In the genomic region with DNA sequence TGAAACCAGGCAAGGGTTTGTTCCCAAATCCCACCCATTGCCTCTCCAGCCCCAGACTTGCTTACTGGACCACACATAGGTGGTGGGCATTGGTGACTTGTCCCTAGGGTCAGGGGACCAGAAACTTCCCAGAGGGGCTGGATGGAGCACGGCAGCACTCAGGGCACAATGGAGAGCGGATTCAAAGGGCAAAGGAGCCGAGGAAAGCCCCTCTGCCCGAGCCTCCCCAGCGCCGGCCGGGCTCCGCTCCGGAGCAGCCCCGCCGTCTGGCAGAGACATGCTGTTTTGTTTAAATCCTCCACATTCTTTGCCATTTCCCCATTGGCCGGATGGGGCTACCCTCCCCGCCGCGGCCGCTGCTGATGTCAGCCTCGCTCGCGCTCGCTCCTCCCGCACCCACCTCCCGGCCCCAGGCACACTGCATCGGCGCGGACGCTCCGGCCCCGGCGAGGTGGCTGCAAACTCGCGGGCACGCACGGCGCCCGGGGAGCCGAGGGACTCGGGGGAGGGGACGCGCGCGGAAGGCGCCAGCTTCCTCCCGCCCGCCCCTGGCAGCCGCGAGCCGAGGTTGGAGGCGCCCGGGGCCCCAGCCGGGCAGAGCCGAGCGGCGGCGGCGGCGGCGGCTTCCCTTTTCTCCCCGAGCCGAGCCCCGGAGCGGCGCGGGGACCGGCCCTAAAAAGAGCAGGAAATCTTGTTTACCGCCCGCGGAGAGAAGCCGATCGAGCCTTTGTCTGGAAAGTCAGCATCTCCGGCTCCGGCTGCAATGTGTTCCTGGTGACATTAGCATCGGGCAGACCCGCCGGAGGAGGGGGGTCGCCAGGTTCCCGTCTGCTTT, we compare ENCODE assay signal across 8 cellular contexts. TPM values are rescaled to one million over a fixed set of nuclear protein-coding genes. Genes with fewer than 3 reads are reported as not detected.
DNase-seq lines count a peak whose midpoint lies in the region; ATAC-seq, FAIRE-seq and TF ChIP-seq lines count a peak whose summit lies in the region.

TSS of gene PITPNC1 (plus strand) at position 390 of the 835 bp plus-strand sequence.

- peak; percentile 57; the same call in 1 of the 2 replicates for TF ChIP-seq POLR2A in GM12892 (IDR thresholded peaks at IDR 0.05; ENCODE audit: low read depth, low read length)
- TF ChIP-seq POLR2A in prostate gland (IDR thresholded peaks at IDR 0.05) = peak; percentile 86

- H3K27me3 Mint-ChIP-seq in T-helper 1 cell treated with Interleukin-12 subunit alpha and Interleukin-12 subunit beta and Interleukin-4 antibody, amounts not matched to agents 30 μg/mL and 1 μg/mL, for 36 hours (ENCODE audit: low read depth) = no peaks in the 10 kb centered on the region

- peak within 1 kb of the TSS; percentile 69 to 79 for H3K4me3 ChIP-seq in prostate gland

- DNase-seq in GM12892 (ENCODE audit: insufficient read length) = peak; percentile 69
- DNase-seq in NCI-H1417 treated with DMSO at 0.1 percent for 48 hours (lab: John Stamatoyannopoulos, UW) = peak; percentile 18
- DNase-seq in amniotic epithelial cell (ENCODE audit: low read depth) = peak; percentile 78
- peak; percentile 90 for DNase-seq in left cardiac atrium
- DNase-seq in prostate gland (ENCODE audit: low spot score) = peak; percentile 87
- peak; percentile 88 for DNase-seq in ureter (ENCODE audit: low spot score)

- no peaks in the 10 kb centered on the region for H3K9me3 Mint-ChIP-seq in T-helper 1 cell treated with Interleukin-12 subunit alpha and Interleukin-12 subunit beta and Interleukin-4 antibody, amounts not matched to agents 30 μg/mL and 1 μg/mL, for 36 hours

- H3K9me3 ChIP-seq in prostate gland = no peaks in the 10 kb centered on the region

- ATAC-seq in HG02678 (IDR thresholded peaks at IDR 0.05; ENCODE audit: unreplicated experiment) (peak; percentile 74), left cardiac atrium (peak; percentile 82 to 89)

- H3K4me3 Mint-ChIP-seq in T-helper 1 cell treated with Interleukin-12 subunit alpha and Interleukin-12 subunit beta and Interleukin-4 antibody, amounts not matched to agents 30 μg/mL and 1 μg/mL, for 36 hours = peak within 1 kb of the TSS; percentile 89

- no peaks in the 10 kb centered on the region for H3K27me3 ChIP-seq in prostate gland (replicated peaks; ENCODE audit: insufficient read depth)

- TF ChIP-seq CTCF in prostate gland (IDR thresholded peaks at IDR 0.05) = peak in 3 of 4 experiments; percentile 7 to 50 (median 42)

- H3K4me1 ChIP-seq in prostate gland (replicated peaks) = peaks cover 9% of the 10 kb centered on the region

- peak; percentile 97 for FAIRE-seq in GM12892 (lab: Jason Lieb, UNC)

- WGBS in prostate gland = under 1% methylated on average over 54 of the region's 76 CpGs

- peak within 1 kb of the TSS; percentile 87 for H3K27ac Mint-ChIP-seq in T-helper 1 cell treated with Interleukin-12 subunit alpha and Interleukin-12 subunit beta and Interleukin-4 antibody, amounts not matched to agents 30 μg/mL and 1 μg/mL, for 36 hours

- no peaks in the 10 kb centered on the region for H3K36me3 ChIP-seq in prostate gland

- peaks cover 3% of the 10 kb centered on the region for H3K36me3 Mint-ChIP-seq in T-helper 1 cell treated with Interleukin-12 subunit alpha and Interleukin-12 subunit beta and Interleukin-4 antibody, amounts not matched to agents 30 μg/mL and 1 μg/mL, for 36 hours (ENCODE audit: low read depth)

- H3K27ac ChIP-seq in prostate gland = peak within 1 kb of the TSS; percentile 90 to 94

- intact Hi-C loops in left cardiac atrium (cut with DNase I) = loop anchor here (2.0 to 10.0 kb wide), 4 partner anchors 65 to 312 kb away; no protein-coding TSS in a partner anchor
- intact Hi-C loops in prostate gland (cut with DNase I) = loop anchor here (5.0 to 10.0 kb wide), 2 partner anchors 310 to 448 kb away; partner anchors contain the start of gene BPTF

- peaks cover 28% of the 10 kb centered on the region for H3K4me1 Mint-ChIP-seq in T-helper 1 cell treated with Interleukin-12 subunit alpha and Interleukin-12 subunit beta and Interleukin-4 antibody, amounts not matched to agents 30 μg/mL and 1 μg/mL, for 36 hours (ENCODE audit: low read depth)

RNA-seq across cellular contexts. Expression of gene PITPNC1, which starts in this region (rescaled TPM):
- polyA plus RNA-seq in GM12892 (2012; ENCODE audit: missing spikeins) = 34.0 TPM
- 10 to 100 TPM; 26.2 to 33.7 TPM for total RNA-seq in left cardiac atrium
- 10 to 100 TPM; 10.1 to 12.9 TPM for total RNA-seq in prostate gland
- 32.1 TPM for total RNA-seq in ureter

Comparison
In these comparisons a context has a peak if more than half of its experiments do, and no peak if none do; other contexts are left out.
1. Peak in every context shown above with its lines: DNase-seq, ATAC-seq, H3K4me3 ChIP-seq and H3K27ac ChIP-seq.
2. DNase-seq: peak in every context shown above with its lines; median percentile 90 in left cardiac atrium; 88 in ureter; 87 in prostate gland; 78 in amniotic epithelial cell; 69 in GM12892; 18 in NCI-H1417 treated with DMSO at 0.1 percent for 48 hours.